ENCODE assay signal across 9 cellular contexts in the genomic region with DNA sequence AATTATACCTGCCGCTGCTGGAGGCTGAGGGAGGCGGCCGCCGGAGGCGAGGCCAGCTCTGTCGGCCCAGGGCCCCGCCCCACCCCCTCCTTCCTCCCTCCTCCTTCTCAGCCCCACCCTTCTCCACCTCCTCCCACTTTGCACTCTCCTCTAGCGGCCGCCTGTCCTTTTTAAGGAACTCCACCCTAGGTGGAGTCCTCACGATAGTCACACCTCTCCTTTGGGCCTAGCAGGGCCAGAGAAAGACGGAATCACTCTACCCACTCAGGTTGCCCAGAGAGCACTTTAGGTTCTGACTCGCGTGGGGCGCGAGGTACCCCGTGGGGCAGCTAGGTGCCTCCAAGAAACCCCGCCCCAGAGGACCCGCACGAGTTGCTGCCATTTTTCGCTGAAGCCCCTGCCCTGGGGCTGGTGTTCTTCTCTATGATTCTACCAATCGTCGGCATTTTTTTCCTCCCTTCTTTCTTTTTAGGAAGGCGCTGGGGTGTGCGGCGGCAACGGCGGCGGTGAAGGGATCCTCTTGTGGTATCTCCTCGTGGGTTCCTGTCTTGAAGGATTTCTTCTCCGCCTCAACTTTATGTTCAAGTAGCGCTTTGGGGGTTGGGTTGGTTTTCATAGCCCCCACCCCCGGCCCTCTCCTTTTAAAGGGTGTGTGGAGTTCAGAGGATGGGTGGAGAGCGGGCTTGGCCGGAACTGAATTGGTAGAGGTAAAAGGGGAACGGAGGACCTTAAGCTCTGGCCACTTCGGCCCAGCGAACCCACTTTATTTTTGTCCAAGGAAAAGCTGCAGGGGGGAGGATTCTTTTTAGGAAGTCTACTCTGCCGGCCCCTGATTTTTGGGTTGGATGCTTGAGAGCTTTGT. TPM values are rescaled to one million over a fixed set of nuclear protein-coding genes. Genes with fewer than 3 reads are reported as not detected.
A peak's percentile ranks its signal among the peaks of the same experiment; 100 is the strongest.
DNase-seq lines count a peak whose midpoint lies in the region; ATAC-seq and TF ChIP-seq lines count a peak whose summit lies in the region.
"Had no signal": no experiment of that assay in that cellular context is flagged by ENCODE, and none has a peak within 500 bp of the region (broad histone marks: within the 10 kb centered on the region; RNA-seq: fewer than 3 reads in every experiment).

A gene (plus strand): TSS at position 136 of the 862 bp plus-strand sequence. CDS start 979 bp downstream, outside the sequence.

- no peaks in the 10 kb centered on the region for H3K4me1 ChIP-seq in stomach smooth muscle (ENCODE audit: control insufficient read depth, insufficient read depth, low read length)
- H3K4me1 ChIP-seq: BLaER1 had no signal

- peak within 1 kb of the TSS; percentile 77 for H3K27ac ChIP-seq in stomach smooth muscle (ENCODE audit: low read length)
- H3K27ac ChIP-seq: BLaER1 had no signal

- H3K4me1 Mint-ChIP-seq in WTC11 = peaks cover 17% of the 10 kb centered on the region
- peaks cover 6 to 14% of the 10 kb centered on the region in 2 donors for H3K4me1 Mint-ChIP-seq in effector memory CD8-positive, alpha-beta T cell (ENCODE audit: low read depth in 2 of 2)

- TF ChIP-seq CTCF in WTC11 (IDR thresholded peaks at IDR 0.05) = no peak

- peak within 1 kb of the TSS; percentile 62 to 76 for H3K9ac ChIP-seq in stomach smooth muscle (ENCODE audit: low read length in 2 of 2)
- H3K9ac ChIP-seq: BLaER1 had no signal

- H3K4me3 ChIP-seq in stomach smooth muscle (ENCODE audit: low read length in 2 of 2) = peak within 1 kb of the TSS; percentile 73 to 76
- H3K4me3 ChIP-seq: BLaER1 had no signal

- H3K27me3 ChIP-seq in stomach smooth muscle (ENCODE audit: control insufficient read depth in 1 of 2, insufficient read depth in 2 of 2, low read length in 2 of 2) = peaks cover 0 to 10% of the 10 kb centered on the region in 2 donors

- CTCF ChIA-PET in WTC11 (lab: Charles Lee) = interaction anchor here (0.7 to 3.6 kb wide), 6 partner anchors 15 to 515 kb away, joined by 3 to 25 read pairs (median 6); a partner anchor contains a TSS

- no peaks in the 10 kb centered on the region for H3K27me3 Mint-ChIP-seq in WTC11 (ENCODE audit: low read depth)
- peaks cover 8 to 13% of the 10 kb centered on the region in 2 donors for H3K27me3 Mint-ChIP-seq in effector memory CD8-positive, alpha-beta T cell

- ATAC-seq in activated CD4-positive, CD25-positive, alpha-beta regulatory T cell treated with anti-CD3 and anti-CD28 coated beads, Interleukin-2, amount 50 U/mL, for 24 hours = peak; percentile 72 to 75
- ATAC-seq in HG03108 (IDR thresholded peaks at IDR 0.05; ENCODE audit: unreplicated experiment) (peak; percentile 57), WTC11 (peak; percentile 62), HG02938 (IDR thresholded peaks at IDR 0.05; ENCODE audit: unreplicated experiment) (no peak)
- peak; percentile 68 for ATAC-seq in effector memory CD8-positive, alpha-beta T cell (replicated peaks)

- H3K9me3 ChIP-seq in stomach smooth muscle (ENCODE audit: control insufficient read depth in 2 of 2, low read length in 2 of 2) = no peaks in the 10 kb centered on the region

- peaks cover 3% of the 10 kb centered on the region; the same call in 1 of the 2 replicates for H3K36me3 Mint-ChIP-seq in WTC11
- H3K36me3 Mint-ChIP-seq in effector memory CD8-positive, alpha-beta T cell (ENCODE audit: insufficient read depth) = no peaks in the 10 kb centered on the region

- peak within 1 kb of the TSS; percentile 88 for H3K27ac Mint-ChIP-seq in WTC11
- peak within 1 kb of the TSS in 1 of 2 donors; percentile 86 for H3K27ac Mint-ChIP-seq in effector memory CD8-positive, alpha-beta T cell

- peak within 1 kb of the TSS; percentile 83 for H3K4me3 Mint-ChIP-seq in WTC11
- peak within 1 kb of the TSS; percentile 76 to 86 for H3K4me3 Mint-ChIP-seq in effector memory CD8-positive, alpha-beta T cell

- POLR2A ChIA-PET in WTC11 (lab: Charles Lee) = interaction anchor here (0.7 to 1.8 kb wide), 4 partner anchors 10 to 324 kb away, joined by 3 to 11 read pairs (median 6); no protein-coding TSS in a partner anchor

- H3K9me3 Mint-ChIP-seq in WTC11 = no peaks in the 10 kb centered on the region
- no peaks in the 10 kb centered on the region for H3K9me3 Mint-ChIP-seq in effector memory CD8-positive, alpha-beta T cell

- H3K36me3 ChIP-seq in stomach smooth muscle (ENCODE audit: control insufficient read depth in 2 of 2, insufficient read depth in 2 of 2, low read length in 2 of 2) = no peaks in the 10 kb centered on the region
- H3K36me3 ChIP-seq: BLaER1 had no signal

- DNase-seq in activated CD4-positive, CD25-positive, alpha-beta regulatory T cell (lab: John Stamatoyannopoulos, UW) = no peak
- peak; percentile 50 for DNase-seq in WTC11 (ENCODE audit: low spot score)
- DNase-seq in effector memory CD8-positive, alpha-beta T cell = no peak
- DNase-seq in mucosa of gallbladder (ENCODE audit: low spot score) = peak; percentile 32

TF ChIP-seq in WTC11, 78 proteins besides CTCF, POLR2A, EP300 and RAD21:
- TF ChIP-seq, protein P1, sequence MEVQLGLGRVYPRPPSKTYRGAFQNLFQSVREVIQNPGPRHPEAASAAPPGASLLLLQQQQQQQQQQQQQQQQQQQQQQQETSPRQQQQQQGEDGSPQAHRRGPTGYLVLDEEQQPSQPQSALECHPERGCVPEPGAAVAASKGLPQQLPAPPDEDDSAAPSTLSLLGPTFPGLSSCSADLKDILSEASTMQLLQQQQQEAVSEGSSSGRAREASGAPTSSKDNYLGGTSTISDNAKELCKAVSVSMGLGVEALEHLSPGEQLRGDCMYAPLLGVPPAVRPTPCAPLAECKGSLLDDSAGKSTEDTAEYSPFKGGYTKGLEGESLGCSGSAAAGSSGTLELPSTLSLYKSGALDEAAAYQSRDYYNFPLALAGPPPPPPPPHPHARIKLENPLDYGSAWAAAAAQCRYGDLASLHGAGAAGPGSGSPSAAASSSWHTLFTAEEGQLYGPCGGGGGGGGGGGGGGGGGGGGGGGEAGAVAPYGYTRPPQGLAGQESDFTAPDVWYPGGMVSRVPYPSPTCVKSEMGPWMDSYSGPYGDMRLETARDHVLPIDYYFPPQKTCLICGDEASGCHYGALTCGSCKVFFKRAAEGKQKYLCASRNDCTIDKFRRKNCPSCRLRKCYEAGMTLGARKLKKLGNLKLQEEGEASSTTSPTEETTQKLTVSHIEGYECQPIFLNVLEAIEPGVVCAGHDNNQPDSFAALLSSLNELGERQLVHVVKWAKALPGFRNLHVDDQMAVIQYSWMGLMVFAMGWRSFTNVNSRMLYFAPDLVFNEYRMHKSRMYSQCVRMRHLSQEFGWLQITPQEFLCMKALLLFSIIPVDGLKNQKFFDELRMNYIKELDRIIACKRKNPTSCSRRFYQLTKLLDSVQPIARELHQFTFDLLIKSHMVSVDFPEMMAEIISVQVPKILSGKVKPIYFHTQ (CRISPR knock-in tag; IDR thresholded peaks at IDR 0.05) = no peak
- TF ChIP-seq ZBTB21 (CRISPR knock-in tag; IDR thresholded peaks at IDR 0.05; ENCODE audit: borderline replicate concordance) = no peak
- TF ChIP-seq, protein P2, sequence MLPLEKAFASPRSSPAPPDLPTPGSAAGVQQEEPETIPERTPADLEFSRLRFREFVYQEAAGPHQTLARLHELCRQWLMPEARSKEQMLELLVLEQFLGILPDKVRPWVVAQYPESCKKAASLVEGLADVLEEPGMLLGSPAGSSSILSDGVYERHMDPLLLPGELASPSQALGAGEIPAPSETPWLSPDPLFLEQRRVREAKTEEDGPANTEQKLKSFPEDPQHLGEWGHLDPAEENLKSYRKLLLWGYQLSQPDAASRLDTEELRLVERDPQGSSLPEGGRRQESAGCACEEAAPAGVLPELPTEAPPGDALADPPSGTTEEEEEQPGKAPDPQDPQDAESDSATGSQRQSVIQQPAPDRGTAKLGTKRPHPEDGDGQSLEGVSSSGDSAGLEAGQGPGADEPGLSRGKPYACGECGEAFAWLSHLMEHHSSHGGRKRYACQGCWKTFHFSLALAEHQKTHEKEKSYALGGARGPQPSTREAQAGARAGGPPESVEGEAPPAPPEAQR (CRISPR knock-in tag; IDR thresholded peaks at IDR 0.05) = no peak
TF ChIP-seq in WTC11: peak in this region for 0.

RNA-seq across cellular contexts. Expression of the gene that starts here (rescaled TPM):
- total RNA-seq in WTC11 (2021) = 10.2 to 11.4 TPM (median 11.1 TPM) in 3 replicates
- 5.0 TPM for total RNA-seq in mucosa of gallbladder

Comparison
In these comparisons a context has a peak if more than half of its experiments do, and no peak if none do; other contexts are left out.
1. DNase-seq: peak in WTC11 (single experiment) and mucosa of gallbladder (single experiment); none in activated CD4-positive, CD25-positive, alpha-beta regulatory T cell (0 of 4) and effector memory CD8-positive, alpha-beta T cell (0 of 3).